Comparison of ENCODE assay signal across 17 cellular contexts in the genomic region with DNA sequence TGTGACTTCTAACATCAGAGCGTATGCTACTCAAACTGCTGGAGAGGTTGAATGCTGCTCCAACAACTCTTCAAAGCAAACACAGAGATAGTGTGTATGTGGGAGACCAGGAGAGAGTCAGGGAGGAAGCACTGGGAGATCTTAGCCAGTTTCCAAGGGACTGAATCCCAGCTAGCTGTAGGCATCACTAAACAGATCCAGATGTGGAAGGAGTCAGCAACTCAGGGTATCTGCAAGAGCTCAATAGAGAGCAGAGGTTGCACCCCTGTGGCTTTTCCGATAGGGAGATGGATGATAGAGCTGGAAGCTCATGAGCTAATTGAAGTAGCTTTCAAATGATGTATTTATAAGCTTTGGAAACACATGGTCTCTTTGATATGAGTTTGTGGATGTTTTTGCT.
DNase-seq lines count a peak whose midpoint lies in the region; TF ChIP-seq lines count a peak whose summit lies in the region.
"Had no signal": no experiment of that assay in that cellular context is flagged by ENCODE, and none has a peak within 500 bp of the region (broad histone marks: within the 10 kb centered on the region; RNA-seq: fewer than 3 reads in every experiment).

No MANE protein-coding gene starts in this region.

- no peak for TF ChIP-seq CTCF in foreskin fibroblast (IDR thresholded peaks at IDR 0.05; ENCODE audit: low read depth, low read length)

- no peaks in the 10 kb centered on the region for H3K9me3 ChIP-seq in adipocyte (ENCODE audit: control insufficient read depth, low read length)
- H3K9me3 ChIP-seq: A549, heart left ventricle, psoas muscle had no signal

- H3K27me3 ChIP-seq in adipocyte (replicated peaks; ENCODE audit: control insufficient read depth, insufficient read depth, low read length): no peaks in the 10 kb centered on the region
- H3K27me3 ChIP-seq: heart left ventricle had no signal

- no peak overlapping the region for H3K4me3 ChIP-seq in adipocyte (ENCODE audit: low read length)
- H3K4me3 ChIP-seq in foreskin fibroblast (ENCODE audit: low read depth in 1 of 2, low read length in 2 of 2): no peak overlapping the region
- H3K4me3 ChIP-seq: A549, heart left ventricle, psoas muscle had no signal

- peaks cover 3% of the 10 kb centered on the region for H3K4me1 ChIP-seq in adipocyte (ENCODE audit: control insufficient read depth, insufficient read depth, low read length)
- H3K4me1 ChIP-seq: A549, heart left ventricle, psoas muscle had no signal

- DNase-seq in NCI-H82 (lab: John Stamatoyannopoulos, UW): peak; percentile 11
- no peak for DNase-seq in NCI-H82 treated with DMSO at 0.1 percent for 48 hours (lab: John Stamatoyannopoulos, UW; ENCODE audit: unreplicated experiment)
- DNase-seq in adipocyte (ENCODE audit: low read depth): peak; percentile 82
- DNase-seq in foreskin fibroblast: peak; percentile 85 to 91
- peak; percentile 46 for DNase-seq in stromal cell of bone marrow (ENCODE audit: low read depth)
- no peak for DNase-seq in NOMO-1 (lab: John Stamatoyannopoulos, UW; ENCODE audit: unreplicated experiment in 2 of 2)
- no peak for DNase-seq in UCSD-AML1 (lab: John Stamatoyannopoulos, UW; ENCODE audit: unreplicated experiment)
- no peak for DNase-seq in COLO668 (lab: John Stamatoyannopoulos, UW; ENCODE audit: unreplicated experiment)
- DNase-seq: activated CD8-positive, alpha-beta memory T cell treated with anti-CD3 and anti-CD28 coated beads, Interleukin-2, amount 50 U/mL, for 4 hours; activated naive CD4-positive, alpha-beta T cell treated with anti-CD3 and anti-CD28 coated beads, Interleukin-2, amount 10 ng/mL, durations not matched to agents 7 days and 5 days; endodermal cell; heart left ventricle; NCI-H187; NCI-H524 treated with DMSO at 0.1 percent for 48 hours; psoas muscle; stimulated activated CD4-positive, alpha-beta T cell treated with anti-CD3 and anti-CD28 coated beads, Interleukin-15, amount 100 ng/mL, for 24 hours had no signal

- H3K36me3 ChIP-seq in adipocyte (ENCODE audit: control insufficient read depth, insufficient read depth, low read length, severe bottlenecking): no peaks in the 10 kb centered on the region
- H3K36me3 ChIP-seq: heart left ventricle had no signal

- H3K9ac ChIP-seq in adipocyte (ENCODE audit: low read length): no peak overlapping the region

Comparison
In these comparisons a context has a peak if more than half of its experiments do, and no peak if none do; other contexts are left out.
1. DNase-seq: peak in NCI-H82 (single experiment), adipocyte (single experiment), foreskin fibroblast (2 of 2) and stromal cell of bone marrow (single experiment); none in NCI-H82 treated with DMSO at 0.1 percent for 48 hours (single experiment), NOMO-1 (0 of 2), UCSD-AML1 (single experiment) and COLO668 (single experiment).